Comparison of ENCODE assay signal across 8 cellular contexts in genomic region chr6:66848244-66848953, GRCh38.
"Had no signal": no experiment of that assay in that cellular context is flagged by ENCODE, and none has a peak within 500 bp of the region (broad histone marks: within the 10 kb centered on the region; RNA-seq: fewer than 3 reads in every experiment).

No MANE protein-coding gene starts in this region.

- H3K4me3 ChIP-seq: GM23248, HAP-1 had no signal

- H3K9ac ChIP-seq: GM23248 had no signal

- H3K9me3 ChIP-seq: HAP-1 had no signal

- DNase-seq: GM23248, GOT3, H7, HFFc6, KBM-7 had no signal

- ATAC-seq: HCT116 had no signal

- H2AFZ ChIP-seq: GM23248 had no signal

- H3K27ac ChIP-seq: GM23248 had no signal

- FAIRE-seq: HTR-8/SVneo had no signal

- H3K36me3 ChIP-seq: HAP-1 had no signal
